ENCODE assay signal across 17 cellular contexts in the genomic region with DNA sequence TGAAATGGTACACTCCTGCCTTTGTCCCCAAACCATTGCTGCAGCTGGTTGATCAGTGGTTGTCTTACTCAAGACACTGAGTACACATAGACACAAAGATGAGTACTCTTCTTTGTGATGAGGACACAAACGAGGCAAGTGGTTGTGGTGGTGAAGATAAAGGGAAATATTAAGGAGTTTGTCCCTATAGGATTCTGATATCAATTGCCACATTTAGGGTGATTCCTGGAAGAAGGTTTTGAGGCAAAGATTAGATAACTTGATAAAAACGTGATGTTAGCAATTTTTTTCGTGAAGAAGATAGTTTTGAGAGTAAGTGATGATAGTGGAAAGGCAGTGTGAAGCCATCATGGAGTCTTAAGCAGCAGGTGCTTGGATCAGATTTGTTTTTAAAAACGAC.
"Had no signal": no experiment of that assay in that cellular context is flagged by ENCODE, and none has a peak within 500 bp of the region (broad histone marks: within the 10 kb centered on the region; RNA-seq: fewer than 3 reads in every experiment).

No MANE protein-coding gene starts in this region.

- ATAC-seq: esophagus mucosa; gastrocnemius medialis; left colon; left ventricle myocardium superior; natural killer cell treated with Interleukin-12 subunit alpha and Interleukin-12 subunit beta and Interleukin-15 and Interleukin-18, amount 100 ng/mL, for 72 hours; pancreas; right cardiac atrium had no signal

- DNase-seq: effector CD4-positive, alpha-beta T cell; endodermal cell; gastrocnemius medialis; glutamatergic neuron; left colon; left ventricle myocardium superior; mesenchymal stem cell; midbrain; occipital lobe; pancreas; right cardiac atrium; small intestine; stimulated activated CD4-positive, alpha-beta T cell treated with anti-CD3 and anti-CD28 coated beads, Interleukin-12 subunit alpha, Interleukin-12 subunit beta, amount 100 ng/mL, for 4 hours; stimulated activated naive CD4-positive, alpha-beta T cell treated with Interleukin-2 at 50 U/mL for 16 hours; trophoblast cell had no signal
